ENCODE assay signal across 1 cellular context in the genomic region with DNA sequence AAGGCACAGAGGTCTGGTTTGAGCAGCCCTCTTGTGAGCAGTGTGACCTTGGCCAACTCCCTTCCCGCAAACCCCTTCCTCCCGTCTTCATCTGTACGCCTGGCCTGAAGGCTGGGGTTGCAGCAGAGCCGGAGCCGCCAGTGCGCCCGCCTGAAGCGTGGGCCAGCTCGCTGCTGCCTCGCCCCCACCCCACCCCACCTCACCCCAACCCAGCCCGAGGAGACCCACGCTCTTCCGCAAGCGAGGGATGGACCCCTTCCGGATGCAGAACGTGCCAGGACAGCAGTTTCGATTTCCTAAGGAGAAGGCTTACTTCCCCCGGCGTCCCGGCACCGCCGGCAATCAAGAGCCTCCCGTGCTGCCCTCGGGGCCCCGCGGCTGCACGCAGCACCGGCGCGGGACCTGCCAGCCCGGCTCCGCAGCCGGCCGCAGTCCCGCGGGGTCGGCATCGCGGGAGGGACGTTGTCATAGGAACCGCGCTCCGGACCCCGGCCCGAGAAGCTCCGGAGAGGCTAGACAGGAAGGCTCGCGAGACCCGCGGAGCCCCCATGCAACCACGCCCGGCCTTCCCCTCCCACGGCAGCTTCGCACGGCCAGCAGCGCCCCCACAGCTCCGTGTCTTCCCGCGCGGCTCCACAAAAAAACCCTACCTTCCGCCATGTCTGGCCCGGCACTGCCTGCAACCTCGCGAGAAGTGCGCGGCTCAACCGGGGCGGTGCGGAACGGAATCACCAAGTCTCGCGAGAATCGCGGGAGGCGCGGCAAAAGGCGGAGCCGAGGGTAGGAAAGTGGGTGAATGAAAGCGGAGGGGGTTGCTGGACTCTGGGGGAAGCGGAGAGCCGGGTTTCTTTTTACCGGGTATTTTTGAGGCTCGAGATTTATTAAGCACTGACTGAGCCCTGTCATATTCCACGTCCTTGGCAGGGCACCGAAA.
TF ChIP-seq lines count a peak whose summit lies in the region.

A gene with protein sequence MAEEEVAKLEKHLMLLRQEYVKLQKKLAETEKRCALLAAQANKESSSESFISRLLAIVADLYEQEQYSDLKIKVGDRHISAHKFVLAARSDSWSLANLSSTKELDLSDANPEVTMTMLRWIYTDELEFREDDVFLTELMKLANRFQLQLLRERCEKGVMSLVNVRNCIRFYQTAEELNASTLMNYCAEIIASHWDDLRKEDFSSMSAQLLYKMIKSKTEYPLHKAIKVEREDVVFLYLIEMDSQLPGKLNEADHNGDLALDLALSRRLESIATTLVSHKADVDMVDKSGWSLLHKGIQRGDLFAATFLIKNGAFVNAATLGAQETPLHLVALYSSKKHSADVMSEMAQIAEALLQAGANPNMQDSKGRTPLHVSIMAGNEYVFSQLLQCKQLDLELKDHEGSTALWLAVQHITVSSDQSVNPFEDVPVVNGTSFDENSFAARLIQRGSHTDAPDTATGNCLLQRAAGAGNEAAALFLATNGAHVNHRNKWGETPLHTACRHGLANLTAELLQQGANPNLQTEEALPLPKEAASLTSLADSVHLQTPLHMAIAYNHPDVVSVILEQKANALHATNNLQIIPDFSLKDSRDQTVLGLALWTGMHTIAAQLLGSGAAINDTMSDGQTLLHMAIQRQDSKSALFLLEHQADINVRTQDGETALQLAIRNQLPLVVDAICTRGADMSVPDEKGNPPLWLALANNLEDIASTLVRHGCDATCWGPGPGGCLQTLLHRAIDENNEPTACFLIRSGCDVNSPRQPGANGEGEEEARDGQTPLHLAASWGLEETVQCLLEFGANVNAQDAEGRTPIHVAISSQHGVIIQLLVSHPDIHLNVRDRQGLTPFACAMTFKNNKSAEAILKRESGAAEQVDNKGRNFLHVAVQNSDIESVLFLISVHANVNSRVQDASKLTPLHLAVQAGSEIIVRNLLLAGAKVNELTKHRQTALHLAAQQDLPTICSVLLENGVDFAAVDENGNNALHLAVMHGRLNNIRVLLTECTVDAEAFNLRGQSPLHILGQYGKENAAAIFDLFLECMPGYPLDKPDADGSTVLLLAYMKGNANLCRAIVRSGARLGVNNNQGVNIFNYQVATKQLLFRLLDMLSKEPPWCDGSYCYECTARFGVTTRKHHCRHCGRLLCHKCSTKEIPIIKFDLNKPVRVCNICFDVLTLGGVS (minus strand): TSS at position 698 of the 934 bp plus-strand sequence. CDS start 38 bp downstream, at position 660.

TF ChIP-seq in HepG2, 621 proteins besides CTCF, POLR2A, EP300 and RAD21 (continued from another document and continues in another):
- TF ChIP-seq ZIK1 (CRISPR knock-in tag; IDR thresholded peaks at IDR 0.05; ENCODE audit: borderline replicate concordance, low read depth) (no peak), RFXAP (CRISPR knock-in tag; IDR thresholded peaks at IDR 0.05; ENCODE audit: borderline replicate concordance) (no peak), RXRB (CRISPR knock-in tag; IDR thresholded peaks at IDR 0.05; ENCODE audit: borderline replicate concordance) (no peak; the same call in 1 of the 2 replicates), CBX5 (CRISPR knock-in tag; IDR thresholded peaks at IDR 0.05; ENCODE audit: borderline replicate concordance) (no peak), TBX2 (CRISPR knock-in tag; IDR thresholded peaks at IDR 0.05; ENCODE audit: borderline replicate concordance) (peak; percentile 55; the same call in 1 of the 2 replicates), RCOR2 (CRISPR knock-in tag; IDR thresholded peaks at IDR 0.05) (no peak), REL (CRISPR knock-in tag; conservative IDR thresholded peaks at IDR 0.05) (no peak; the same call in 1 of the 2 replicates), ZBTB21 (CRISPR knock-in tag; IDR thresholded peaks at IDR 0.05) (no peak), ELF3 (CRISPR knock-in tag; IDR thresholded peaks at IDR 0.05) (peak; percentile 69), NR2C2 (CRISPR knock-in tag; IDR thresholded peaks at IDR 0.05; ENCODE audit: borderline replicate concordance) (peak; percentile 31; the same call in 1 of the 2 replicates), ZNF724P (CRISPR knock-in tag; IDR thresholded peaks at IDR 0.05; ENCODE audit: borderline replicate concordance) (no peak; the same call in 1 of the 2 replicates), ZNF30 (CRISPR knock-in tag; IDR thresholded peaks at IDR 0.05) (no peak), NFE2L2 (IDR thresholded peaks at IDR 0.05; ENCODE audit: low read length) (no peak), BRCA1 (CRISPR knock-in tag; IDR thresholded peaks at IDR 0.05) (no peak; the same call in 1 of the 2 replicates), RAD51 (IDR thresholded peaks at IDR 0.05; ENCODE audit: borderline replicate concordance) (no peak), ZBTB3 (CRISPR knock-in tag; IDR thresholded peaks at IDR 0.05; ENCODE audit: borderline replicate concordance, low read depth) (no peak), ZNF143 (CRISPR knock-in tag; IDR thresholded peaks at IDR 0.05) (0 out of 2 replicates have a peak, but pooled peaks have one; percentile 43), CAMTA2 (CRISPR knock-in tag; IDR thresholded peaks at IDR 0.05; ENCODE audit: borderline replicate concordance) (no peak), NR1H2 (CRISPR knock-in tag; IDR thresholded peaks at IDR 0.05; ENCODE audit: borderline replicate concordance, low read depth) (no peak), CENPX (CRISPR knock-in tag; IDR thresholded peaks at IDR 0.05) (no peak)
- TF ChIP-seq, protein P1, sequence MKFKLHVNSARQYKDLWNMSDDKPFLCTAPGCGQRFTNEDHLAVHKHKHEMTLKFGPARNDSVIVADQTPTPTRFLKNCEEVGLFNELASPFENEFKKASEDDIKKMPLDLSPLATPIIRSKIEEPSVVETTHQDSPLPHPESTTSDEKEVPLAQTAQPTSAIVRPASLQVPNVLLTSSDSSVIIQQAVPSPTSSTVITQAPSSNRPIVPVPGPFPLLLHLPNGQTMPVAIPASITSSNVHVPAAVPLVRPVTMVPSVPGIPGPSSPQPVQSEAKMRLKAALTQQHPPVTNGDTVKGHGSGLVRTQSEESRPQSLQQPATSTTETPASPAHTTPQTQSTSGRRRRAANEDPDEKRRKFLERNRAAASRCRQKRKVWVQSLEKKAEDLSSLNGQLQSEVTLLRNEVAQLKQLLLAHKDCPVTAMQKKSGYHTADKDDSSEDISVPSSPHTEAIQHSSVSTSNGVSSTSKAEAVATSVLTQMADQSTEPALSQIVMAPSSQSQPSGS (CRISPR knock-in tag; IDR thresholded peaks at IDR 0.05): peak; percentile 61; the same call in 1 of the 2 replicates
- TF ChIP-seq, protein P2, sequence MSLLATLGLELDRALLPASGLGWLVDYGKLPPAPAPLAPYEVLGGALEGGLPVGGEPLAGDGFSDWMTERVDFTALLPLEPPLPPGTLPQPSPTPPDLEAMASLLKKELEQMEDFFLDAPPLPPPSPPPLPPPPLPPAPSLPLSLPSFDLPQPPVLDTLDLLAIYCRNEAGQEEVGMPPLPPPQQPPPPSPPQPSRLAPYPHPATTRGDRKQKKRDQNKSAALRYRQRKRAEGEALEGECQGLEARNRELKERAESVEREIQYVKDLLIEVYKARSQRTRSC (CRISPR knock-in tag; IDR thresholded peaks at IDR 0.05; ENCODE audit: low read depth): 0 out of 2 replicates have a peak, but pooled peaks have one; percentile 27
- TF ChIP-seq, protein P3, sequence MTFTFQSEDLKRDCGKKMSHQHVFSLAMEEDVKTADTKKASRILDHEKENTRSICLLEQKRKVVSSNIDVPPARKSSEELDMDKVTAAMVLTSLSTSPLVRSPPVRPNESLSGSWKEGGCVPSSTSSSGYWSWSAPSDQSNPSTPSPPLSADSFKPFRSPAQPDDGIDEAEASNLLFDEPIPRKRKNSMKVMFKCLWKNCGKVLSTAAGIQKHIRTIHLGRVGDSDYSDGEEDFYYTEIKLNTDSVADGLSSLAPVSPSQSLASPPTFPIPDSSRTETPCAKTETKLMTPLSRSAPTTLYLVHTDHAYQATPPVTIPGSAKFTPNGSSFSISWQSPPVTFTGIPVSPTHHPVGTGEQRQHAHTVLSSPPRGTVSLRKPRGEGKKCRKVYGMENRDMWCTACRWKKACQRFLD (CRISPR knock-in tag; IDR thresholded peaks at IDR 0.05; ENCODE audit: borderline replicate concordance): peak; percentile 95; the same call in 1 of the 2 replicates
- TF ChIP-seq, protein P4, sequence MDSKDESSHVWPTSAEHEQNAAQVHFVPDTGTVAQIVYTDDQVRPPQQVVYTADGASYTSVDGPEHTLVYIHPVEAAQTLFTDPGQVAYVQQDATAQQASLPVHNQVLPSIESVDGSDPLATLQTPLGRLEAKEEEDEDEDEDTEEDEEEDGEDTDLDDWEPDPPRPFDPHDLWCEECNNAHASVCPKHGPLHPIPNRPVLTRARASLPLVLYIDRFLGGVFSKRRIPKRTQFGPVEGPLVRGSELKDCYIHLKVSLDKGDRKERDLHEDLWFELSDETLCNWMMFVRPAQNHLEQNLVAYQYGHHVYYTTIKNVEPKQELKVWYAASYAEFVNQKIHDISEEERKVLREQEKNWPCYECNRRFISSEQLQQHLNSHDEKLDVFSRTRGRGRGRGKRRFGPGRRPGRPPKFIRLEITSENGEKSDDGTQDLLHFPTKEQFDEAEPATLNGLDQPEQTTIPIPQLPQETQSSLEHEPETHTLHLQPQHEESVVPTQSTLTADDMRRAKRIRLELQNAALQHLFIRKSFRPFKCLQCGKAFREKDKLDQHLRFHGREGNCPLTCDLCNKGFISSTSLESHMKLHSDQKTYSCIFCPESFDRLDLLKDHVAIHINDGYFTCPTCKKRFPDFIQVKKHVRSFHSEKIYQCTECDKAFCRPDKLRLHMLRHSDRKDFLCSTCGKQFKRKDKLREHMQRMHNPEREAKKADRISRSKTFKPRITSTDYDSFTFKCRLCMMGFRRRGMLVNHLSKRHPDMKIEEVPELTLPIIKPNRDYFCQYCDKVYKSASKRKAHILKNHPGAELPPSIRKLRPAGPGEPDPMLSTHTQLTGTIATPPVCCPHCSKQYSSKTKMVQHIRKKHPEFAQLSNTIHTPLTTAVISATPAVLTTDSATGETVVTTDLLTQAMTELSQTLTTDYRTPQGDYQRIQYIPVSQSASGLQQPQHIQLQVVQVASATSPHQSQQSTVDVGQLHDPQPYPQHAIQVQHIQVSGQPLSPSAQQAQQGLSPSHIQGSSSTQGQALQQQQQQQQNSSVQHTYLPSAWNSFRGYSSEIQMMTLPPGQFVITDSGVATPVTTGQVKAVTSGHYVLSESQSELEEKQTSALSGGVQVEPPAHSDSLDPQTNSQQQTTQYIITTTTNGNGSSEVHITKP (CRISPR knock-in tag; IDR thresholded peaks at IDR 0.05; ENCODE audit: low read depth): peak; percentile 86
- TF ChIP-seq, protein P5, sequence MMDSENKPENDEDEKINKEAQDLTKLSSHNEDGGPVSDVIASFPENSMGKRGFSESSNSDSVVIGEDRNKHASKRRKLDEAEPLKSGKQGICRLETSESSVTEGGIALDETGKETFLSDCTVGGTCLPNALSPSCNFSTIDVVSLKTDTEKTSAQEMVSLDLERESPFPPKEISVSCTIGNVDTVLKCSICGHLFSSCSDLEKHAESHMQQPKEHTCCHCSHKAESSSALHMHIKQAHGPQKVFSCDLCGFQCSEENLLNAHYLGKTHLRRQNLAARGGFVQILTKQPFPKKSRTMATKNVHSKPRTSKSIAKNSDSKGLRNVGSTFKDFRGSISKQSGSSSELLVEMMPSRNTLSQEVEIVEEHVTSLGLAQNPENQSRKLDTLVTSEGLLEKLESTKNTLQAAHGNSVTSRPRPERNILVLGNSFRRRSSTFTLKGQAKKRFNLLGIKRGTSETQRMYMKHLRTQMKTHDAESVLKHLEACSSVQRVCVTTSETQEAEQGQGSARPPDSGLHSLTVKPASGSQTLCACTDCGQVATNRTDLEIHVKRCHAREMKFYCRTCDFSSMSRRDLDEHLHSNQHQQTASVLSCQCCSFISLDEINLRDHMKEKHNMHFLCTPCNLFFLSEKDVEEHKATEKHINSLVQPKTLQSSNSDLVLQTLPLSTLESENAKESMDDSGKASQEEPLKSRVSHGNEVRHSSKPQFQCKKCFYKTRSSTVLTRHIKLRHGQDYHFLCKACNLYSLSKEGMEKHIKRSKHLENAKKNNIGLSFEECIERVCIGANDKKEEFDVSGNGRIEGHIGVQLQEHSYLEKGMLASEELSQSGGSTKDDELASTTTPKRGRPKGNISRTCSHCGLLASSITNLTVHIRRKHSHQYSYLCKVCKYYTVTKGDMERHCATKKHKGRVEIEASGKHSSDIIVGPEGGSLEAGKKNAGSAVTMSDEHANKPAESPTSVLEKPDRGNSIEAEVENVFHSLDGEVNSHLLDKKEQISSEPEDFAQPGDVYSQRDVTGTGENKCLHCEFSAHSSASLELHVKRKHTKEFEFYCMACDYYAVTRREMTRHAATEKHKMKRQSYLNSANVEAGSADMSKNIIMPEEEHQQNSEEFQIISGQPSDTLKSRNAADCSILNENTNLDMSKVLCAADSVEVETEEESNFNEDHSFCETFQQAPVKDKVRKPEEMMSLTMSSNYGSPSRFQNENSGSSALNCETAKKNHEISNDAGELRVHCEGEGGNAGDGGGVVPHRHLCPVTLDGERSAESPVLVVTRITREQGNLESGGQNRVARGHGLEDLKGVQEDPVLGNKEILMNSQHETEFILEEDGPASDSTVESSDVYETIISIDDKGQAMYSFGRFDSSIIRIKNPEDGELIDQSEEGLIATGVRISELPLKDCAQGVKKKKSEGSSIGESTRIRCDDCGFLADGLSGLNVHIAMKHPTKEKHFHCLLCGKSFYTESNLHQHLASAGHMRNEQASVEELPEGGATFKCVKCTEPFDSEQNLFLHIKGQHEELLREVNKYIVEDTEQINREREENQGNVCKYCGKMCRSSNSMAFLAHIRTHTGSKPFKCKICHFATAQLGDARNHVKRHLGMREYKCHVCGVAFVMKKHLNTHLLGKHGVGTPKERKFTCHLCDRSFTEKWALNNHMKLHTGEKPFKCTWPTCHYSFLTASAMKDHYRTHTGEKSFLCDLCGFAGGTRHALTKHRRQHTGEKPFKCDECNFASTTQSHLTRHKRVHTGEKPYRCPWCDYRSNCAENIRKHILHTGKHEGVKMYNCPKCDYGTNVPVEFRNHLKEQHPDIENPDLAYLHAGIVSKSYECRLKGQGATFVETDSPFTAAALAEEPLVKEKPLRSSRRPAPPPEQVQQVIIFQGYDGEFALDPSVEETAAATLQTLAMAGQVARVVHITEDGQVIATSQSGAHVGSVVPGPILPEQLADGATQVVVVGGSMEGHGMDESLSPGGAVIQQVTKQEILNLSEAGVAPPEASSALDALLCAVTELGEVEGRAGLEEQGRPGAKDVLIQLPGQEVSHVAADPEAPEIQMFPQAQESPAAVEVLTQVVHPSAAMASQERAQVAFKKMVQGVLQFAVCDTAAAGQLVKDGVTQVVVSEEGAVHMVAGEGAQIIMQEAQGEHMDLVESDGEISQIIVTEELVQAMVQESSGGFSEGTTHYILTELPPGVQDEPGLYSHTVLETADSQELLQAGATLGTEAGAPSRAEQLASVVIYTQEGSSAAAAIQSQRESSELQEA (CRISPR knock-in tag; IDR thresholded peaks at IDR 0.05; ENCODE audit: not compliant biosample characterization): no peak
- TF ChIP-seq, protein P6, sequence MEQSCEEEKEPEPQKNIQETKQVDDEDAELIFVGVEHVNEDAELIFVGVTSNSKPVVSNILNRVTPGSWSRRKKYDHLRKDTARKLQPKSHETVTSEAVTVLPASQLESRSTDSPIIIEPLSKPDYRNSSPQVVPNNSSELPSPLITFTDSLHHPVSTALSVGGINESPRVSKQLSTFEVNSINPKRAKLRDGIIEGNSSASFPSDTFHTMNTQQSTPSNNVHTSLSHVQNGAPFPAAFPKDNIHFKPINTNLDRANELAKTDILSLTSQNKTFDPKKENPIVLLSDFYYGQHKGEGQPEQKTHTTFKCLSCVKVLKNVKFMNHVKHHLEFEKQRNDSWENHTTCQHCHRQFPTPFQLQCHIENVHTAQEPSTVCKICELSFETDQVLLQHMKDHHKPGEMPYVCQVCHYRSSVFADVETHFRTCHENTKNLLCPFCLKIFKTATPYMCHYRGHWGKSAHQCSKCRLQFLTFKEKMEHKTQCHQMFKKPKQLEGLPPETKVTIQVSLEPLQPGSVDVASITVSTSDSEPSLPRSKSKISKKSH (CRISPR knock-in tag; IDR thresholded peaks at IDR 0.05; ENCODE audit: borderline replicate concordance): no peak; the same call in 1 of the 2 replicates
